ENCODE assay signal across 34 cellular contexts in the genomic region with DNA sequence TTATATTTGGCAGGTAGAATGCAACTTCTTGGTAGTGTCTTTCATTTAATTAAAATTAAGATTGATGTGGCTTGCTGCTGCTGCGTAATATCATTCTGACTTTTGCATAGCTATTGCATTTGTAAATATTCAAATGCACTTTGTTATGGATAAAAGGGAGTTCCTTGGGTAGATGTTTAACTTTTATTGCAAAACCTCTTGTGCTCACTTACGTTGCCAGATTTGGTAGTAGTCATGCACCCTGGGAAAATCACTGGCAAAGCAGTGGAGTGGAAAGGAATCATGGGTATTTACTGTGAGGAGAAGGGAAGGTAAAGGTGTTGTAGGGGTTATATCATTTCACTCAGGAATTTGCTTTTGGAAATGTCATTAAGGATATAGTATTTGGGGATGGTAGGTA.
"Had no signal": no experiment of that assay in that cellular context is flagged by ENCODE, and none has a peak within 500 bp of the region (broad histone marks: within the 10 kb centered on the region; RNA-seq: fewer than 3 reads in every experiment).

No MANE protein-coding gene starts in this region.

- DNase-seq: activated CD4-positive, alpha-beta memory T cell treated with anti-CD3 and anti-CD28 coated beads for 36 hours; activated CD4-positive, alpha-beta T cell treated with anti-CD3 and anti-CD28 coated beads for 36 hours; activated CD4-positive, alpha-beta T cell treated with anti-CD3 and anti-CD28 coated beads, Interleukin-2, amount 10 ng/mL, durations not matched to agents 24 days and 14 days; activated CD4-positive, CD25-positive, alpha-beta regulatory T cell; activated CD4-positive, CD25-positive, alpha-beta regulatory T cell treated with anti-CD3 and anti-CD28 coated beads, Interleukin-2, amount 50 U/mL, for 72 hours; activated CD8-positive, alpha-beta memory T cell treated with anti-CD3 and anti-CD28 coated beads, Interleukin-2, amount 10 ng/mL, durations not matched to agents 7 days and 5 days; activated CD8-positive, alpha-beta memory T cell treated with anti-CD3 and anti-CD28 coated beads, Interleukin-2, amount 50 U/mL, for 4 hours; activated CD8-positive, alpha-beta T cell treated with anti-CD3 and anti-CD28 coated beads, Interleukin-2, amount 10 ng/mL, durations not matched to agents 7 days and 5 days; activated gamma-delta T cell; activated naive CD4-positive, alpha-beta T cell; activated naive CD4-positive, alpha-beta T cell treated with anti-CD3 and anti-CD28 coated beads, Interleukin-2, amount 10 ng/mL, durations not matched to agents 7 days and 5 days; activated naive CD8-positive, alpha-beta T cell treated with anti-CD3 and anti-CD28 coated beads, Interleukin-2, amount 10 ng/mL, durations not matched to agents 7 days and 5 days; activated T-cell treated with anti-CD3 and anti-CD28 coated beads, Interleukin-2, amount 50 U/mL, for 1 hour; activated T-cell treated with anti-CD3 and anti-CD28 coated beads, Interleukin-2, amount 50 U/mL, for 48 hours; brain microvascular endothelial cell; dorsolateral prefrontal cortex; effector memory CD4-positive, alpha-beta T cell; endodermal cell; erythroblast; foreskin keratinocyte; gastrocnemius medialis; glutamatergic neuron; heart left ventricle; T-helper 17 cell; T1000; WERI-Rb-1 had no signal

- FAIRE-seq: bronchial epithelial cell had no signal

- H3K27ac ChIP-seq: ascending aorta, brain microvascular endothelial cell, coronary artery, dorsolateral prefrontal cortex, esophagus muscularis mucosa, foreskin keratinocyte, gastrocnemius medialis, heart left ventricle, WERI-Rb-1 had no signal

- H3K4me3 Mint-ChIP-seq: activated CD4-positive, alpha-beta memory T cell treated with anti-CD3 and anti-CD28 coated beads for 36 hours; activated CD4-positive, alpha-beta T cell treated with anti-CD3 and anti-CD28 coated beads for 36 hours; activated CD4-positive, alpha-beta T cell treated with anti-CD3 and anti-CD28 coated beads, Interleukin-2, amount 10 ng/mL, durations not matched to agents 24 days and 14 days; activated CD8-positive, alpha-beta memory T cell treated with anti-CD3 and anti-CD28 coated beads, Interleukin-2, amount 10 ng/mL, durations not matched to agents 7 days and 5 days; activated CD8-positive, alpha-beta T cell treated with anti-CD3 and anti-CD28 coated beads, Interleukin-2, amount 10 ng/mL, durations not matched to agents 7 days and 5 days; activated naive CD4-positive, alpha-beta T cell treated with anti-CD3 and anti-CD28 coated beads, Interleukin-2, amount 10 ng/mL, durations not matched to agents 7 days and 5 days; activated naive CD8-positive, alpha-beta T cell treated with anti-CD3 and anti-CD28 coated beads, Interleukin-2, amount 10 ng/mL, durations not matched to agents 7 days and 5 days; central memory CD8-positive, alpha-beta T cell; dendritic cell treated with granulocyte-macrophage colony-stimulating factor and Interleukin-4, amounts not matched to agents 40 ng/mL and 50 ng/mL, for 4 days; endodermal cell; T-helper 17 cell; T-helper 2 cell treated with Interferon-gamma antibody and Interleukin-4, amounts not matched to agents 5 μg/mL and 100 μg/mL, for 36 hours had no signal

- ATAC-seq: activated CD4-positive, alpha-beta T cell treated with anti-CD3 and anti-CD28 coated beads for 36 hours; activated CD8-positive, alpha-beta memory T cell treated with anti-CD3 and anti-CD28 coated beads, Interleukin-2, amount 10 ng/mL, durations not matched to agents 7 days and 5 days; activated CD8-positive, alpha-beta T cell treated with anti-CD3 and anti-CD28 coated beads, Interleukin-2, amount 10 ng/mL, durations not matched to agents 7 days and 5 days; activated naive CD4-positive, alpha-beta T cell treated with anti-CD3 and anti-CD28 coated beads, Interleukin-2, amount 50 U/mL, for 72 hours; foreskin keratinocyte; gastrocnemius medialis; heart left ventricle; T-helper 17 cell had no signal

- H3K9me3 Mint-ChIP-seq: activated CD4-positive, alpha-beta memory T cell treated with anti-CD3 and anti-CD28 coated beads for 36 hours; activated naive CD4-positive, alpha-beta T cell treated with anti-CD3 and anti-CD28 coated beads, Interleukin-2, amount 10 ng/mL, durations not matched to agents 7 days and 5 days; central memory CD8-positive, alpha-beta T cell; dendritic cell treated with granulocyte-macrophage colony-stimulating factor and Interleukin-4, amounts not matched to agents 40 ng/mL and 50 ng/mL, for 4 days; T-helper 2 cell treated with Interferon-gamma antibody and Interleukin-4, amounts not matched to agents 5 μg/mL and 100 μg/mL, for 36 hours had no signal

- H3K4me1 Mint-ChIP-seq: activated CD4-positive, alpha-beta T cell treated with anti-CD3 and anti-CD28 coated beads for 36 hours; activated CD4-positive, alpha-beta T cell treated with anti-CD3 and anti-CD28 coated beads, Interleukin-2, amount 10 ng/mL, durations not matched to agents 24 days and 14 days; activated CD8-positive, alpha-beta memory T cell treated with anti-CD3 and anti-CD28 coated beads, Interleukin-2, amount 10 ng/mL, durations not matched to agents 7 days and 5 days; activated naive CD4-positive, alpha-beta T cell treated with anti-CD3 and anti-CD28 coated beads, Interleukin-2, amount 10 ng/mL, durations not matched to agents 7 days and 5 days; activated naive CD8-positive, alpha-beta T cell treated with anti-CD3 and anti-CD28 coated beads, Interleukin-2, amount 10 ng/mL, durations not matched to agents 7 days and 5 days; central memory CD8-positive, alpha-beta T cell; endodermal cell; T-helper 17 cell had no signal

- H3K9me3 ChIP-seq: ascending aorta, esophagus muscularis mucosa, gastrocnemius medialis had no signal

- H3K4me1 ChIP-seq: ascending aorta, foreskin keratinocyte, gastrocnemius medialis had no signal

- H3K36me3 ChIP-seq: ascending aorta, brain microvascular endothelial cell, esophagus muscularis mucosa, gastrocnemius medialis, heart left ventricle, WERI-Rb-1 had no signal

- H3K27me3 ChIP-seq: ascending aorta, brain microvascular endothelial cell, dorsolateral prefrontal cortex, esophagus muscularis mucosa, foreskin keratinocyte, gastrocnemius medialis, heart left ventricle had no signal

- H3K27me3 Mint-ChIP-seq: activated CD4-positive, alpha-beta memory T cell treated with anti-CD3 and anti-CD28 coated beads for 36 hours; activated naive CD4-positive, alpha-beta T cell treated with anti-CD3 and anti-CD28 coated beads, Interleukin-2, amount 10 ng/mL, durations not matched to agents 7 days and 5 days; activated naive CD8-positive, alpha-beta T cell treated with anti-CD3 and anti-CD28 coated beads, Interleukin-2, amount 10 ng/mL, durations not matched to agents 7 days and 5 days; central memory CD8-positive, alpha-beta T cell; dendritic cell treated with granulocyte-macrophage colony-stimulating factor and Interleukin-4, amounts not matched to agents 40 ng/mL and 50 ng/mL, for 4 days; T-helper 17 cell had no signal

- H3K4me3 ChIP-seq: ascending aorta, coronary artery, dorsolateral prefrontal cortex, esophagus muscularis mucosa, gastrocnemius medialis, heart left ventricle had no signal

- H3K36me3 Mint-ChIP-seq: activated CD4-positive, alpha-beta memory T cell treated with anti-CD3 and anti-CD28 coated beads for 36 hours; activated CD8-positive, alpha-beta memory T cell treated with anti-CD3 and anti-CD28 coated beads, Interleukin-2, amount 10 ng/mL, durations not matched to agents 7 days and 5 days; activated naive CD4-positive, alpha-beta T cell treated with anti-CD3 and anti-CD28 coated beads, Interleukin-2, amount 10 ng/mL, durations not matched to agents 7 days and 5 days; activated naive CD4-positive, alpha-beta T cell treated with anti-CD3 and anti-CD28 coated beads, Interleukin-2, amount 50 U/mL, for 72 hours; activated naive CD8-positive, alpha-beta T cell treated with anti-CD3 and anti-CD28 coated beads, Interleukin-2, amount 10 ng/mL, durations not matched to agents 7 days and 5 days had no signal

- H3K27ac Mint-ChIP-seq: activated CD4-positive, alpha-beta memory T cell treated with anti-CD3 and anti-CD28 coated beads for 36 hours; activated CD4-positive, alpha-beta T cell treated with anti-CD3 and anti-CD28 coated beads for 36 hours; activated CD4-positive, alpha-beta T cell treated with anti-CD3 and anti-CD28 coated beads, Interleukin-2, amount 10 ng/mL, durations not matched to agents 24 days and 14 days; activated CD8-positive, alpha-beta memory T cell treated with anti-CD3 and anti-CD28 coated beads, Interleukin-2, amount 10 ng/mL, durations not matched to agents 7 days and 5 days; activated CD8-positive, alpha-beta T cell treated with anti-CD3 and anti-CD28 coated beads, Interleukin-2, amount 10 ng/mL, durations not matched to agents 7 days and 5 days; activated naive CD4-positive, alpha-beta T cell treated with anti-CD3 and anti-CD28 coated beads, Interleukin-2, amount 10 ng/mL, durations not matched to agents 7 days and 5 days; activated naive CD4-positive, alpha-beta T cell treated with anti-CD3 and anti-CD28 coated beads, Interleukin-2, amount 50 U/mL, for 72 hours; activated naive CD8-positive, alpha-beta T cell treated with anti-CD3 and anti-CD28 coated beads, Interleukin-2, amount 10 ng/mL, durations not matched to agents 7 days and 5 days; dendritic cell treated with granulocyte-macrophage colony-stimulating factor and Interleukin-4, amounts not matched to agents 40 ng/mL and 50 ng/mL, for 4 days; endodermal cell; T-helper 17 cell; T-helper 2 cell treated with Interferon-gamma antibody and Interleukin-4, amounts not matched to agents 5 μg/mL and 100 μg/mL, for 36 hours had no signal
